24 cellular contexts compared by ENCODE assay signal in the genomic region with DNA sequence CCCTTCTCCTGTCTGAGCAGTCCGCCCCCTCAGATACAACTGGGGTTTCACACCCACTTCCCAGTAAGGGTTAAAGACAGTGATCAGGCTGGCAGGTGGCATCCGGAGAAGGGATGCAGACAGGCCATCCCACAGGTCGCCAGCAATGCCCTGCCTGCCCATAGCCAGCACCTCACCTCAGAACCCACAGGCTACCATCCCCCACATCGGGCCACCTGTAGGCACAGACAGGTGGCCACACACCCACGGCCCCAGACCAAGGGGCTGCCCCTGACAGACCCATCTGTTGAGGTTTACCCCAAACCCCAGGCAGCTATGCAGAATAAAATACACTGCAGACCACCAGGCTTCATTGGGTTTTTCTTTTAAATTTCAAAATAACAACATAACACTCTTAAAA. TPM values are rescaled to one million over a fixed set of nuclear protein-coding genes. Genes with fewer than 3 reads are reported as not detected.
A peak's percentile ranks its signal among the peaks of the same experiment; 100 is the strongest.
DNase-seq lines count a peak whose midpoint lies in the region; ATAC-seq, FAIRE-seq and TF ChIP-seq lines count a peak whose summit lies in the region.
"Had no signal": no experiment of that assay in that cellular context is flagged by ENCODE, and none has a peak within 500 bp of the region (broad histone marks: within the 10 kb centered on the region; RNA-seq: fewer than 3 reads in every experiment).

No MANE protein-coding gene starts in this region.

- H3K4me1 Mint-ChIP-seq in activated T-helper 2 cell treated with anti-CD3 and anti-CD28 coated beads, Interferon-gamma antibody, Interleukin-2, Interleukin-4, amounts not matched to agents 10 μg/mL and 5 μg/mL and 100 μg/mL, durations not matched to agents 14 hours and 24 hours and 36 hours (ENCODE audit: low read depth) = no peaks in the 10 kb centered on the region
- H3K4me1 Mint-ChIP-seq: immature natural killer cell had no signal

- DNase-seq in A549 (ENCODE audit: low read depth in 1 of 2, low spot score in 1 of 2) (no peak), IMR-90 (no peak), esophagus muscularis mucosa (ENCODE audit: extremely low spot score) (no peak), prostate gland (ENCODE audit: low spot score) (no peak), NCI-H1105 treated with DMSO at 0.1 percent for 48 hours (lab: John Stamatoyannopoulos, UW) (no peak), NOMO-1 treated with DMSO at 0.1 percent for 48 hours (lab: John Stamatoyannopoulos, UW; ENCODE audit: unreplicated experiment) (no peak), GM10266 (ENCODE audit: extremely low spot score) (no peak)
- no peak for DNase-seq in activated T-helper 2 cell treated with anti-CD3 and anti-CD28 coated beads, Interferon-gamma antibody, Interleukin-2, Interleukin-4, amounts not matched to agents 10 μg/mL and 5 μg/mL and 100 μg/mL, durations not matched to agents 14 hours and 24 hours and 36 hours (ENCODE audit: low spot score)
- DNase-seq: activated CD8-positive, alpha-beta T cell treated with anti-CD3 and anti-CD28 coated beads for 36 hours; activated T-cell treated with anti-CD3 and anti-CD28 coated beads for 4 hours; foreskin fibroblast; immature natural killer cell; left lung; NCI-H1048; NCI-H1930; NCI-H526 treated with DMSO at 0.1 percent for 48 hours; upper lobe of right lung had no signal

- CTCF ChIA-PET in A549 (lab: Yijun Ruan, JAX) = interaction anchor here (1.1 to 9.4 kb wide), 5 partner anchors 13 to 65 kb away, joined by 3 to 67 read pairs (median 6); no protein-coding TSS in a partner anchor
- CTCF ChIA-PET in IMR-90 (lab: Yijun Ruan, JAX) = interaction anchor here (0.8 kb wide), 1 partner anchor 16 kb away, joined by 6 read pairs; no protein-coding TSS in a partner anchor

- no peak overlapping the region for H3K23ac ChIP-seq in IMR-90 (ENCODE audit: low read depth, low read length)

- H2BK15ac ChIP-seq in IMR-90 (ENCODE audit: low read depth, low read length) = no peak overlapping the region; the same call in 1 of the 3 replicates

- no peak overlapping the region for H3K4me3 Mint-ChIP-seq in activated T-helper 2 cell treated with anti-CD3 and anti-CD28 coated beads, Interferon-gamma antibody, Interleukin-2, Interleukin-4, amounts not matched to agents 10 μg/mL and 5 μg/mL and 100 μg/mL, durations not matched to agents 14 hours and 24 hours and 36 hours (ENCODE audit: low read depth)
- H3K4me3 Mint-ChIP-seq: activated CD8-positive, alpha-beta T cell treated with anti-CD3 and anti-CD28 coated beads for 36 hours; brain; immature natural killer cell; natural killer cell treated with Interleukin-12 subunit alpha and Interleukin-12 subunit beta and Interleukin-15 and Interleukin-18, amount 100 ng/mL, for 72 hours had no signal

- H3K36me3 ChIP-seq in IMR-90 (ENCODE audit: control insufficient read depth, insufficient read depth, low read length) = no peaks in the 10 kb centered on the region
- no peaks in the 10 kb centered on the region for H3K36me3 ChIP-seq in esophagus muscularis mucosa
- no peaks in the 10 kb centered on the region for H3K36me3 ChIP-seq in prostate gland
- H3K36me3 ChIP-seq: left lung, upper lobe of right lung had no signal

- H4K5ac ChIP-seq in IMR-90 (ENCODE audit: low read depth, low read length) = no peak overlapping the region

- in situ Hi-C loops in IMR-90 (cut with MboI; ENCODE audit: low sequenced_read_pairs) = no loop called here

- H3K4me3 ChIP-seq in A549 (no peak overlapping the region), IMR-90 (ENCODE audit: insufficient read depth, low read depth, low read length) (no peak overlapping the region), esophagus muscularis mucosa (no peak overlapping the region), prostate gland (no peak overlapping the region)
- H3K4me3 ChIP-seq: hepatocyte, left lung, upper lobe of right lung had no signal

- no peaks in the 10 kb centered on the region for H3K27me3 Mint-ChIP-seq in activated T-helper 2 cell treated with anti-CD3 and anti-CD28 coated beads, Interferon-gamma antibody, Interleukin-2, Interleukin-4, amounts not matched to agents 10 μg/mL and 5 μg/mL and 100 μg/mL, durations not matched to agents 14 hours and 24 hours and 36 hours (ENCODE audit: low read depth)
- H3K27me3 Mint-ChIP-seq: activated CD8-positive, alpha-beta T cell treated with anti-CD3 and anti-CD28 coated beads for 36 hours; natural killer cell treated with Interleukin-12 subunit alpha and Interleukin-12 subunit beta and Interleukin-15 and Interleukin-18, amount 100 ng/mL, for 72 hours had no signal

- H3K4me1 ChIP-seq in A549 (peaks cover 58% of the 10 kb centered on the region), IMR-90 (ENCODE audit: control insufficient read depth, insufficient read depth, low read length) (peaks cover 25% of the 10 kb centered on the region), esophagus muscularis mucosa (peaks cover 68 to 100% (median 98%) of the 10 kb centered on the region in 4 donors), prostate gland (replicated peaks) (no peaks in the 10 kb centered on the region)
- H3K4me1 ChIP-seq: upper lobe of right lung had no signal

- peak overlapping the region; percentile 96 for H4K91ac ChIP-seq in IMR-90 (ENCODE audit: insufficient read depth, low read depth, low read length)

- no peaks in the 10 kb centered on the region for H3K9me3 Mint-ChIP-seq in activated T-helper 2 cell treated with anti-CD3 and anti-CD28 coated beads, Interferon-gamma antibody, Interleukin-2, Interleukin-4, amounts not matched to agents 10 μg/mL and 5 μg/mL and 100 μg/mL, durations not matched to agents 14 hours and 24 hours and 36 hours
- H3K9me3 Mint-ChIP-seq: activated CD8-positive, alpha-beta T cell treated with anti-CD3 and anti-CD28 coated beads for 36 hours; immature natural killer cell; natural killer cell treated with Interleukin-12 subunit alpha and Interleukin-12 subunit beta and Interleukin-15 and Interleukin-18, amount 100 ng/mL, for 72 hours had no signal

- TF ChIP-seq RAD21 in A549 (conservative IDR thresholded peaks at IDR 0.05 in 1 of 2, IDR thresholded peaks at IDR 0.05 in 1 of 2) (no peak), IMR-90 (IDR thresholded peaks at IDR 0.05; ENCODE audit: low read length) (no peak)

- no peak overlapping the region for H3K18ac ChIP-seq in IMR-90 (ENCODE audit: low read depth, low read length)

- 0 out of 2 replicates have a peak overlapping the region, but pooled peaks have one; percentile 17 for H3K14ac ChIP-seq in IMR-90 (replicated peaks; ENCODE audit: low read depth, low read length)

- peak overlapping the region; percentile 99 for H3K4ac ChIP-seq in IMR-90 (ENCODE audit: low read depth, low read length)

- dilution Hi-C loops in IMR-90 (cut with HindIII; ENCODE audit: low sequenced_read_pairs, unreplicated experiment) = no loop called here

- no peak overlapping the region for H3K56ac ChIP-seq in IMR-90 (ENCODE audit: extremely low read depth, insufficient read depth, low read length)

- intact Hi-C loops in IMR-90 (cut with micrococcal nuclease) (no loop called here), esophagus muscularis mucosa (cut with DNase I) (no loop called here), prostate gland (cut with DNase I) (no loop called here)
- intact Hi-C loops in activated T-helper 2 cell treated with anti-CD3 and anti-CD28 coated beads, Interferon-gamma antibody, Interleukin-2, Interleukin-4, amounts not matched to agents 10 μg/mL and 5 μg/mL and 100 μg/mL, durations not matched to agents 14 hours and 24 hours and 36 hours (cut with micrococcal nuclease) = no loop called here

- no peaks in the 10 kb centered on the region for H3K36me3 Mint-ChIP-seq in activated T-helper 2 cell treated with anti-CD3 and anti-CD28 coated beads, Interferon-gamma antibody, Interleukin-2, Interleukin-4, amounts not matched to agents 10 μg/mL and 5 μg/mL and 100 μg/mL, durations not matched to agents 14 hours and 24 hours and 36 hours (ENCODE audit: low read depth)
- H3K36me3 Mint-ChIP-seq: brain; immature natural killer cell; natural killer cell treated with Interleukin-12 subunit alpha and Interleukin-12 subunit beta and Interleukin-15 and Interleukin-18, amount 100 ng/mL, for 72 hours had no signal

- H2AK9ac ChIP-seq in IMR-90 (replicated peaks; ENCODE audit: low read depth, low read length, poor library complexity) = peak overlapping the region; percentile 97

- FAIRE-seq in A549 (lab: Jason Lieb, UNC) = no peak
- FAIRE-seq: GM12892, H54 had no signal

- POLR2A ChIA-PET in A549 (lab: Yijun Ruan, JAX) (no interaction called here), IMR-90 (lab: Charles Lee; ENCODE audit: unreplicated experiment) (no interaction called here)

- H2AK5ac ChIP-seq in IMR-90 (ENCODE audit: low read depth, low read length) = peak overlapping the region; percentile 100; the same call in 1 of the 2 replicates

- TF ChIP-seq CTCF in A549 (IDR thresholded peaks at IDR 0.05) (no peak), IMR-90 (conservative IDR thresholded peaks at IDR 0.05; ENCODE audit: low read depth, low read length) (no peak), esophagus muscularis mucosa (IDR thresholded peaks at IDR 0.05) (no peak), prostate gland (IDR thresholded peaks at IDR 0.05) (no peak), GM10266 (IDR thresholded peaks at IDR 0.05; ENCODE audit: control insufficient read depth, insufficient read depth, low read depth, missing control alignments) (no peak)

- peaks cover 26% of the 10 kb centered on the region for H3K9me1 ChIP-seq in IMR-90 (ENCODE audit: insufficient read depth, low read length)

- H4K8ac ChIP-seq in IMR-90 (ENCODE audit: low read depth in 2 of 2, low read length in 2 of 2) = peak overlapping the region in 1 of 2 experiments; percentile 84; a peak in 1 of 4 replicates

- H3K9me3 ChIP-seq in A549 (no peaks in the 10 kb centered on the region), IMR-90 (ENCODE audit: control insufficient read depth, insufficient read depth, low read length) (no peaks in the 10 kb centered on the region), esophagus muscularis mucosa (no peaks in the 10 kb centered on the region), prostate gland (no peaks in the 10 kb centered on the region)
- H3K9me3 ChIP-seq: left lung, upper lobe of right lung had no signal

- H3K4me2 ChIP-seq in A549 (peak overlapping the region; percentile 65), IMR-90 (ENCODE audit: low read depth, low read length) (no peak overlapping the region)

- H2BK120ac ChIP-seq in IMR-90 (ENCODE audit: low read depth, low read length) = peak overlapping the region; percentile 97; the same call in 1 of the 2 replicates

- no TSS peak for BruUV-seq in IMR-90 (replicated peaks; lab: Mats Ljungman, UMichigan)

- H3K27ac ChIP-seq in A549 = peak overlapping the region; percentile 69 to 92; a peak in 5 of 6 replicates
- no peak overlapping the region for H3K27ac ChIP-seq in IMR-90 (ENCODE audit: insufficient read depth, low read length)
- peak overlapping the region; percentile 75 to 82 (median 82) for H3K27ac ChIP-seq in esophagus muscularis mucosa (replicated peaks in 1 of 4)
- H3K27ac ChIP-seq in prostate gland = peak overlapping the region; percentile 9 to 30
- H3K27ac ChIP-seq: parathyroid adenoma had no signal

- no peaks in the 10 kb centered on the region for H3K27me3 ChIP-seq in IMR-90 (ENCODE audit: control insufficient read depth, insufficient read depth, low read length)
- H3K27me3 ChIP-seq in esophagus muscularis mucosa = no peaks in the 10 kb centered on the region
- H3K27me3 ChIP-seq in prostate gland (replicated peaks; ENCODE audit: insufficient read depth) = no peaks in the 10 kb centered on the region
- H3K27me3 ChIP-seq: hepatocyte, left lung, upper lobe of right lung had no signal

- TF ChIP-seq EP300 in A549 (IDR thresholded peaks at IDR 0.05) = no peak
- no peak for TF ChIP-seq EP300 in esophagus muscularis mucosa (IDR thresholded peaks at IDR 0.05)

- WGBS in A549 (ENCODE audit: missing lambda C conversion rate) = 60% methylated on average over 4 of the region's 5 CpGs
- 78% methylated on average over 3 of the region's 5 CpGs; no CpG with 5 or more reads in 1 of the 2 experiments for WGBS in IMR-90 (ENCODE audit: extremely low coverage in 2 of 2, insufficient read length in 1 of 2), 2 experiments
- 80% methylated on average over 3 of the region's 5 CpGs for WGBS in esophagus muscularis mucosa
- 57% methylated on average over 5 of the region's 5 CpGs for WGBS in prostate gland

- no peak for TF ChIP-seq POLR2A in A549 (IDR thresholded peaks at IDR 0.05; ENCODE audit: low read length)
- no peak for TF ChIP-seq POLR2A in IMR-90 (IDR thresholded peaks at IDR 0.05; ENCODE audit: low read depth, low read length)
- no peak for TF ChIP-seq POLR2A in esophagus muscularis mucosa (IDR thresholded peaks at IDR 0.05; ENCODE audit: low read depth)
- no peak for TF ChIP-seq POLR2A in prostate gland (IDR thresholded peaks at IDR 0.05)

- no peak overlapping the region for H3K27ac Mint-ChIP-seq in activated T-helper 2 cell treated with anti-CD3 and anti-CD28 coated beads, Interferon-gamma antibody, Interleukin-2, Interleukin-4, amounts not matched to agents 10 μg/mL and 5 μg/mL and 100 μg/mL, durations not matched to agents 14 hours and 24 hours and 36 hours
- H3K27ac Mint-ChIP-seq: activated CD8-positive, alpha-beta T cell treated with anti-CD3 and anti-CD28 coated beads for 36 hours; immature natural killer cell; natural killer cell treated with Interleukin-12 subunit alpha and Interleukin-12 subunit beta and Interleukin-15 and Interleukin-18, amount 100 ng/mL, for 72 hours had no signal

- H2AFZ ChIP-seq in IMR-90 (replicated peaks; ENCODE audit: low read length, poor library complexity) = peak overlapping the region; percentile 91
- H2AFZ ChIP-seq: hepatocyte, parathyroid adenoma had no signal

- ATAC-seq in A549 = no peak
- ATAC-seq in IMR-90 (ENCODE audit: low read depth) = no peak
- ATAC-seq: activated CD4-positive, CD25-positive, alpha-beta regulatory T cell treated with anti-CD3 and anti-CD28 coated beads, Interleukin-2, amount 50 U/mL, for 24 hours; activated CD8-positive, alpha-beta T cell treated with anti-CD3 and anti-CD28 coated beads for 36 hours; left lung; natural killer cell treated with Interleukin-12 subunit alpha and Interleukin-12 subunit beta and Interleukin-15 and Interleukin-18, amount 100 ng/mL, for 72 hours had no signal

- peak overlapping the region; percentile 94 for H2BK5ac ChIP-seq in IMR-90 (ENCODE audit: low read depth, low read length, poor library complexity, severe bottlenecking)

- H2BK20ac ChIP-seq in IMR-90 (ENCODE audit: low read depth, low read length) = no peak overlapping the region

- H3K79me1 ChIP-seq in IMR-90 (ENCODE audit: low read depth in 1 of 2, low read length in 2 of 2) = peaks cover 42 to 79% of the 10 kb centered on the region in 2 experiments

- peaks cover 24% of the 10 kb centered on the region for H4K20me1 ChIP-seq in IMR-90 (ENCODE audit: insufficient read depth, low read length)

- H3K9ac ChIP-seq in IMR-90 (ENCODE audit: low read depth, low read length) = no peak overlapping the region
- H3K9ac ChIP-seq: parathyroid adenoma had no signal

RNA-seq across cellular contexts. Expression of a gene that starts 57.5 kb away (rescaled TPM):
- polyA plus RNA-seq in A549 (2011; rRNA removed) = 22.7 and 38.9 TPM in 2 replicates
- polyA plus RNA-seq in A549 (2012; cell fraction: cytosol; rRNA removed) = 14.7 and 16.4 TPM in 2 replicates
- polyA plus RNA-seq in A549 (2012; cell fraction: nucleus; rRNA removed) = 12.0 and 19.6 TPM in 2 replicates
- polyA plus RNA-seq in A549 (2017; fragmentation: RNase III; extraction: RNeasy Plus Mini Kit Qiagen cat#74134 plus additional on column Dnase treatment) = 46.6 to 50.8 TPM (median 50.6 TPM) in 3 replicates
- 32.7 and 36.2 TPM in 2 replicates for polyA minus RNA-seq in A549 (2011; rRNA and poly(A)+ RNA removed)
- 18.8 and 33.1 TPM in 2 replicates for total RNA-seq in IMR-90 (2012; rRNA removed)
- 25.0 and 38.3 TPM in 2 replicates for polyA plus RNA-seq in IMR-90 (2012; rRNA removed)
- polyA plus RNA-seq in IMR-90 (2012; cell fraction: cytosol; rRNA removed) = 9.1 and 12.6 TPM in 2 replicates
- 14.4 and 41.8 TPM in 2 replicates for polyA plus RNA-seq in IMR-90 (2012; cell fraction: nucleus; rRNA removed; ENCODE audit: low replicate concordance)
- 10 to 100 TPM; 10.4 to 21.2 (median 16.5) TPM for total RNA-seq in esophagus muscularis mucosa
- 10 to 100 TPM; 15.5 to 43.1 TPM for total RNA-seq in prostate gland
- 77.8 and 80.4 TPM in 2 replicates for total RNA-seq in activated T-helper 2 cell treated with anti-CD3 and anti-CD28 coated beads, Interferon-gamma antibody, Interleukin-2, Interleukin-4, amounts not matched to agents 10 μg/mL and 5 μg/mL and 100 μg/mL, durations not matched to agents 14 hours and 24 hours and 36 hours

RNA-seq across cellular contexts. Expression of a gene that starts 58.1 kb away (rescaled TPM):
- 53.9 and 59.7 TPM in 2 replicates for polyA plus RNA-seq in A549 (2011; rRNA removed)
- 19.3 and 25.5 TPM in 2 replicates for polyA plus RNA-seq in A549 (2012; cell fraction: cytosol; rRNA removed)
- polyA plus RNA-seq in A549 (2012; cell fraction: nucleus; rRNA removed) = 8.5 and 11.1 TPM in 2 replicates
- 41.2 to 44.7 TPM (median 43.1 TPM) in 3 replicates for polyA plus RNA-seq in A549 (2017; fragmentation: RNase III; extraction: RNeasy Plus Mini Kit Qiagen cat#74134 plus additional on column Dnase treatment)
- 47.2 and 53.5 TPM in 2 replicates for polyA minus RNA-seq in A549 (2011; rRNA and poly(A)+ RNA removed)
- 31.9 and 35.0 TPM in 2 replicates for total RNA-seq in IMR-90 (2012; rRNA removed)
- 15.9 and 18.8 TPM in 2 replicates for polyA plus RNA-seq in IMR-90 (2012; rRNA removed)
- polyA plus RNA-seq in IMR-90 (2012; cell fraction: cytosol; rRNA removed) = 5.3 and 7.6 TPM in 2 replicates
- polyA plus RNA-seq in IMR-90 (2012; cell fraction: nucleus; rRNA removed; ENCODE audit: low replicate concordance) = 1.7 and 11.2 TPM in 2 replicates
- total RNA-seq in esophagus muscularis mucosa = 100 to 1,000 TPM; 135 to 170 (median 148) TPM
- 100 to 1,000 TPM in 1 of 2 donors, 10 to 100 TPM in 1; 59.5 to 106 TPM for total RNA-seq in prostate gland
- 52.9 and 53.7 TPM in 2 replicates for total RNA-seq in activated T-helper 2 cell treated with anti-CD3 and anti-CD28 coated beads, Interferon-gamma antibody, Interleukin-2, Interleukin-4, amounts not matched to agents 10 μg/mL and 5 μg/mL and 100 μg/mL, durations not matched to agents 14 hours and 24 hours and 36 hours
